ENCODE assay signal across 28 cellular contexts in the genomic region with DNA sequence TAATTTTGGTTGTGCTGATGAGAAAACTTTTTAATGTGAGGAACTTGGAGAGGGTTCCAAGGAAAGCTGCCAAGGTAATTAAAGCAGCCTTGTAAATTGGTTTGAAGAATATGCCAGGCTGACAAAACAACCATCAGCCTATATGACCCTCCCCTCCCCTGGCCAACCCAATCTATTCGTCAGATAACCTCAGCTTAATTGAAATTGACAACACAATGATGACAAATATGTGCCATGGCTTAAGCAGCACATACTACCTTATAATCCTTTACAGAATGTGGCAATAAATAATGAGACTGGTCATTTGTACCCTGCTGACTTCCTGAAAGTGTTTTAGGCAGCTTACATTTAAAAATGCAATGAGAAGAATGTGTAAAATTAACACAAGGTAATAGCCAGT.
"Had no signal": no experiment of that assay in that cellular context is flagged by ENCODE, and none has a peak within 500 bp of the region (broad histone marks: within the 10 kb centered on the region; RNA-seq: fewer than 3 reads in every experiment).

No MANE protein-coding gene starts in this region.

- H3K4me3 Mint-ChIP-seq: immature natural killer cell; mesothelial cell of epicardium; naive B cell; natural killer cell; nephron progenitor cell; stimulated activated effector memory CD8-positive, alpha-beta T cell treated with anti-CD3 and anti-CD28 coated beads, Interleukin-12 subunit alpha, Interleukin-12 subunit beta, amount 100 ng/mL, for 72 hours; stimulated activated naive CD8-positive, alpha-beta T cell treated with anti-CD3 and anti-CD28 coated beads, Interleukin-15, Interleukin-2, amounts not matched to agents 100 ng/mL and 50 ng/mL, for 24 hours had no signal

- H3K27me3 Mint-ChIP-seq: naive B cell; progenitor cell of endocrine pancreas; stimulated activated naive CD8-positive, alpha-beta T cell treated with anti-CD3 and anti-CD28 coated beads, Interleukin-15, Interleukin-2, amounts not matched to agents 100 ng/mL and 50 ng/mL, for 24 hours had no signal

- H3K36me3 ChIP-seq: left lung, lower lobe of right lung, ovary, suprapubic skin, thoracic aorta, tibial artery, upper lobe of right lung had no signal

- H3K27ac ChIP-seq: left lung, lower lobe of right lung, ovary, skin epidermis, suprapubic skin, thoracic aorta, tibial artery, upper lobe of right lung had no signal

- H3K4me1 Mint-ChIP-seq: immature natural killer cell; mesothelial cell of epicardium; naive B cell; natural killer cell; nephron progenitor cell; stimulated activated effector memory CD8-positive, alpha-beta T cell treated with anti-CD3 and anti-CD28 coated beads, Interleukin-12 subunit alpha, Interleukin-12 subunit beta, amount 100 ng/mL, for 72 hours had no signal

- H3K4me1 ChIP-seq: left lung, lower lobe of right lung, suprapubic skin, upper lobe of right lung had no signal

- H3K27me3 ChIP-seq: left lung, ovary, suprapubic skin, tibial artery, upper lobe of right lung had no signal

- DNase-seq: hypothalamus; immature natural killer cell; kidney; left colon; left lung; lower lobe of right lung; mammary epithelial cell; mesenchymal stem cell; naive B cell; natural killer cell; nephron progenitor cell; ovary; right cardiac atrium; stimulated activated CD4-positive, alpha-beta T cell treated with anti-CD3 and anti-CD28 coated beads, Interleukin-12 subunit alpha, Interleukin-12 subunit beta, amount 100 ng/mL, for 4 hours; stimulated activated CD4-positive, alpha-beta T cell treated with anti-CD3 and anti-CD28 coated beads, Interleukin-15, amount 100 ng/mL, for 24 hours; stimulated activated CD4-positive, alpha-beta T cell treated with anti-CD3 and anti-CD28 coated beads, Interleukin-2, amount 100 ng/mL, for 24 hours; stimulated activated CD4-positive, alpha-beta T cell treated with anti-CD3 and anti-CD28 coated beads, Interleukin-4, amount 100 ng/mL, for 24 hours; stimulated activated naive CD4-positive, alpha-beta T cell; tibial artery; trophoblast cell; upper lobe of right lung had no signal

- H3K9me3 Mint-ChIP-seq: mesothelial cell of epicardium; nephron progenitor cell; stimulated activated effector memory CD8-positive, alpha-beta T cell treated with anti-CD3 and anti-CD28 coated beads, Interleukin-12 subunit alpha, Interleukin-12 subunit beta, amount 100 ng/mL, for 72 hours; stimulated activated naive CD8-positive, alpha-beta T cell treated with anti-CD3 and anti-CD28 coated beads, Interleukin-15, Interleukin-2, amounts not matched to agents 100 ng/mL and 50 ng/mL, for 24 hours had no signal

- H3K36me3 Mint-ChIP-seq: immature natural killer cell; mesothelial cell of epicardium; naive B cell; natural killer cell; stimulated activated effector memory CD8-positive, alpha-beta T cell treated with anti-CD3 and anti-CD28 coated beads, Interleukin-12 subunit alpha, Interleukin-12 subunit beta, amount 100 ng/mL, for 72 hours had no signal

- H3K4me3 ChIP-seq: left lung, lower lobe of right lung, ovary, skin epidermis, suprapubic skin, thoracic aorta, tibial artery, upper lobe of right lung had no signal

- H3K27ac Mint-ChIP-seq: immature natural killer cell; mesothelial cell of epicardium; naive B cell; natural killer cell; nephron progenitor cell; progenitor cell of endocrine pancreas; stimulated activated effector memory CD8-positive, alpha-beta T cell treated with anti-CD3 and anti-CD28 coated beads, Interleukin-12 subunit alpha, Interleukin-12 subunit beta, amount 100 ng/mL, for 72 hours; stimulated activated naive CD8-positive, alpha-beta T cell treated with anti-CD3 and anti-CD28 coated beads, Interleukin-15, Interleukin-2, amounts not matched to agents 100 ng/mL and 50 ng/mL, for 24 hours had no signal

- H3K9me3 ChIP-seq: left lung, lower lobe of right lung, ovary, suprapubic skin, thoracic aorta, tibial artery, upper lobe of right lung had no signal
